24 cellular contexts compared by ENCODE assay signal in the genomic region with DNA sequence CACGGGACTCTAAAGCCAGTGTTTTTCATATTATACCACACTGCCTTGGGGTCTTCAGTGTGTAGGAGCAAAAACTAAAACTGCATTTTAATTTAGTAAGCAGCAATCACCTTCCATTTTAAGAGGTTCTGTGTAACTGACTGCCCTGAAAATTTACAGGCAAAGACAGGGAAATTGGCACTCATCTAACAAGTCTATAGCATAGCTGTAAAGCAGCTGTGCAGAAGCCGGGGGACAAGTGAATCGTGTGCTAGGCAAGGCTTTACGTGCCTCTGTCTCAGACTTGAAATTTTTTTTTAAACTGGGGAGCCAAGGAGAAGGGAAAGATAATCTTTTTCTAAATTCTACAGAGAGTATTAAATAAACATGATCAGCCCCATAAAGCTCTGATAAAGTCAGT. TPM values are rescaled to one million over a fixed set of nuclear protein-coding genes. Genes with fewer than 3 reads are reported as not detected.
DNase-seq lines count a peak whose midpoint lies in the region; ATAC-seq and TF ChIP-seq lines count a peak whose summit lies in the region.
"Had no signal": no experiment of that assay in that cellular context is flagged by ENCODE, and none has a peak within 500 bp of the region (broad histone marks: within the 10 kb centered on the region; RNA-seq: fewer than 3 reads in every experiment).

No MANE protein-coding gene starts in this region.

- H3K27me3 ChIP-seq in osteoblast (ENCODE audit: insufficient read depth, low read length) = no peaks in the 10 kb centered on the region
- H3K27me3 ChIP-seq: BLaER1, MG63, SJSA1 had no signal

- DNase-seq in HFFc6 = no peak
- peak; percentile 6 for DNase-seq in NCI-H69 (lab: John Stamatoyannopoulos, UW)
- DNase-seq in glutamatergic neuron = no peak
- peak; percentile 53 for DNase-seq in osteoblast (ENCODE audit: insufficient read length, low spot score, missing footprints)
- DNase-seq in Kasumi-1 (lab: John Stamatoyannopoulos, UW) = no peak
- DNase-seq in NCI-H187 treated with DMSO at 0.1 percent for 48 hours (lab: John Stamatoyannopoulos, UW) = no peak
- DNase-seq in NCI-H345 (lab: John Stamatoyannopoulos, UW) = no peak
- DNase-seq: CD4-positive, CD25-positive, alpha-beta regulatory T cell; DMS79; EL; GDM1; KBM-7; MG63; NCI-H1105 treated with DMSO at 0.1 percent for 48 hours; NCI-H146; NCI-H2081; NCI-H526; PC-9 had no signal

- no peaks in the 10 kb centered on the region for H3K36me3 ChIP-seq in osteoblast (ENCODE audit: insufficient read depth, low read length)
- H3K36me3 ChIP-seq: BLaER1, MG63, SJSA1 had no signal

- H3K36me3 Mint-ChIP-seq in HFFc6 (ENCODE audit: low read depth) (no peaks in the 10 kb centered on the region), glutamatergic neuron (ENCODE audit: unreplicated experiment) (no peaks in the 10 kb centered on the region)
- H3K36me3 Mint-ChIP-seq: CD4-positive, CD25-positive, alpha-beta regulatory T cell had no signal

- H3K27ac Mint-ChIP-seq in HFFc6 = peak overlapping the region; percentile 48
- peak overlapping the region; percentile 53 for H3K27ac Mint-ChIP-seq in glutamatergic neuron (ENCODE audit: unreplicated experiment)
- H3K27ac Mint-ChIP-seq: CD4-positive, CD25-positive, alpha-beta regulatory T cell had no signal

- H3K4me1 ChIP-seq in osteoblast (ENCODE audit: insufficient read depth, low read length) = peaks cover 11% of the 10 kb centered on the region
- H3K4me1 ChIP-seq: BLaER1 had no signal

- H2AFZ ChIP-seq in osteoblast (ENCODE audit: low read length) = no peak overlapping the region
- H2AFZ ChIP-seq: PC-9 had no signal

- H3K9me3 ChIP-seq in osteoblast (ENCODE audit: low read depth, low read length) = no peaks in the 10 kb centered on the region
- H3K9me3 ChIP-seq: BLaER1, MG63, SJSA1 had no signal

- H3K4me3 Mint-ChIP-seq in HFFc6 = peak overlapping the region; percentile 6; the same call in 1 of the 2 replicates
- peak overlapping the region; percentile 68 for H3K4me3 Mint-ChIP-seq in glutamatergic neuron (ENCODE audit: unreplicated experiment)

- ATAC-seq in HG02870 (IDR thresholded peaks at IDR 0.05; ENCODE audit: unreplicated experiment) = no peak
- ATAC-seq: GM12878, HCT116, Right ventricle myocardium inferior had no signal

- no peak overlapping the region for H3K27ac ChIP-seq in osteoblast (ENCODE audit: low read depth, low read length)
- H3K27ac ChIP-seq: BLaER1, PC-9, SJSA1 had no signal

- H3K9me3 Mint-ChIP-seq in HFFc6 (no peaks in the 10 kb centered on the region), glutamatergic neuron (ENCODE audit: unreplicated experiment) (peaks cover 4% of the 10 kb centered on the region)
- H3K9me3 Mint-ChIP-seq: CD4-positive, CD25-positive, alpha-beta regulatory T cell had no signal

- H3K4me2 ChIP-seq in osteoblast (ENCODE audit: insufficient read depth, low read length) = no peak overlapping the region
- H3K4me2 ChIP-seq: BLaER1, PC-9 had no signal

- H3K4me1 Mint-ChIP-seq in HFFc6 (ENCODE audit: low read depth) (peaks cover 88% of the 10 kb centered on the region), glutamatergic neuron (ENCODE audit: low read depth, unreplicated experiment) (peaks cover 49% of the 10 kb centered on the region)

- TF ChIP-seq CTCF in HFFc6 (IDR thresholded peaks at IDR 0.05) (no peak), glutamatergic neuron (IDR thresholded peaks at IDR 0.05; ENCODE audit: partially characterized antibody, unreplicated experiment) (no peak), osteoblast (IDR thresholded peaks at IDR 0.05; ENCODE audit: extremely low read depth, low read depth, low read length) (no peak)

- H3K27me3 Mint-ChIP-seq in HFFc6 (ENCODE audit: insufficient read depth) (no peaks in the 10 kb centered on the region), glutamatergic neuron (ENCODE audit: unreplicated experiment) (peaks cover 2% of the 10 kb centered on the region)
- H3K27me3 Mint-ChIP-seq: CD4-positive, CD25-positive, alpha-beta regulatory T cell had no signal

- H3K79me2 ChIP-seq in osteoblast (ENCODE audit: insufficient read depth, low read length) = peaks cover 99% of the 10 kb centered on the region

- no peak overlapping the region for H3K4me3 ChIP-seq in osteoblast (ENCODE audit: insufficient read depth, low read length)
- H3K4me3 ChIP-seq: BLaER1, GM12878, MG63, PC-9, SJSA1 had no signal

- peaks cover 10% of the 10 kb centered on the region for H4K20me1 ChIP-seq in osteoblast (ENCODE audit: insufficient read depth, low read length)
- H4K20me1 ChIP-seq: BLaER1 had no signal

RNA-seq across cellular contexts. Expression of gene TSPAN5, which starts 39.7 kb away (rescaled TPM):
- total RNA-seq in HFFc6 (2021; fragmentation: NEBNext Ultra II Directional; extraction: Animal tissue kit (Norgen Biotek cat#: 25700)) = 10 to 100 TPM; 59.6 to 75.4 (median 67.6) TPM
- total RNA-seq in glutamatergic neuron (ENCODE audit: unreplicated experiment) (40.5 TPM), osteoblast (36.9 and 41.8 TPM in 2 replicates)

Comparison
In these comparisons a context has a peak if more than half of its experiments do, and no peak if none do; other contexts are left out.
1. DNase-seq: peak in NCI-H69 (single experiment) and osteoblast (single experiment); none in HFFc6 (single experiment), glutamatergic neuron (single experiment), Kasumi-1 (0 of 2), NCI-H187 treated with DMSO at 0.1 percent for 48 hours (single experiment) and NCI-H345 (single experiment).